In genomic region chr18:13434854-13435253, GRCh38 we compare ENCODE assay signal across 16 cellular contexts.
DNase-seq lines count a peak whose midpoint lies in the region; ATAC-seq, FAIRE-seq and TF ChIP-seq lines count a peak whose summit lies in the region.
"Had no signal": no experiment of that assay in that cellular context is flagged by ENCODE, and none has a peak within 500 bp of the region (broad histone marks: within the 10 kb centered on the region; RNA-seq: fewer than 3 reads in every experiment).

No MANE protein-coding gene starts in this region.

- H2AK5ac ChIP-seq in neuronal stem cell (ENCODE audit: low read depth, low read length) = no peak overlapping the region

- no peaks in the 10 kb centered on the region for H3K36me3 ChIP-seq in endothelial cell of umbilical vein (ENCODE audit: control insufficient read depth in 2 of 2, extremely low read depth in 1 of 2, insufficient read depth in 2 of 2, low read length in 2 of 2)
- H3K36me3 ChIP-seq in neuronal stem cell (replicated peaks in 1 of 2; ENCODE audit: control insufficient read depth in 2 of 2, insufficient read depth in 2 of 2, low read length in 2 of 2) = no peaks in the 10 kb centered on the region
- no peaks in the 10 kb centered on the region for H3K36me3 ChIP-seq in vagina

- no peak overlapping the region for H2BK5ac ChIP-seq in neuronal stem cell (ENCODE audit: low read length)

- H4K20me1 ChIP-seq in endothelial cell of umbilical vein (replicated peaks; ENCODE audit: control insufficient read depth, extremely low read depth, insufficient read depth, low read length) = no peaks in the 10 kb centered on the region

- H3K4me3 ChIP-seq in endothelial cell of umbilical vein (replicated peaks in 1 of 3; ENCODE audit: insufficient read depth in 1 of 3, low read depth in 1 of 3, low read length in 3 of 3) (no peak overlapping the region), neuronal stem cell (ENCODE audit: low read length in 2 of 2) (no peak overlapping the region), vagina (no peak overlapping the region)

- no peaks in the 10 kb centered on the region for H3K9me3 ChIP-seq in endothelial cell of umbilical vein (replicated peaks; ENCODE audit: control insufficient read depth, insufficient read depth, low read length)
- H3K9me3 ChIP-seq in neuronal stem cell (replicated peaks in 1 of 2; ENCODE audit: control insufficient read depth in 2 of 2, insufficient read depth in 1 of 2, low read depth in 1 of 2, low read length in 2 of 2) = no peaks in the 10 kb centered on the region
- H3K9me3 ChIP-seq in vagina = no peaks in the 10 kb centered on the region

- H3K18ac ChIP-seq in neuronal stem cell (ENCODE audit: low read length) = no peak overlapping the region

- CTCF ChIA-PET in endothelial cell of umbilical vein (lab: Charles Lee) = interaction anchor here (1.8 to 1.9 kb wide), 2 partner anchors 60 to 67 kb away, joined by 5 to 6 read pairs; no protein-coding TSS in a partner anchor

- ATAC-seq in Right ventricle myocardium inferior (peak; percentile 30), HG03432 (IDR thresholded peaks at IDR 0.05; ENCODE audit: unreplicated experiment) (no peak)
- ATAC-seq: CD8-positive, alpha-beta T cell; Panc1 had no signal

- intact Hi-C loops in Right ventricle myocardium inferior (cut with DNase I) = no loop called here
- intact Hi-C loops in cardiac septum (cut with DNase I) = loop anchor here (5.0 to 10.0 kb wide), 2 partner anchors 58 to 180 kb away; no protein-coding TSS in a partner anchor
- intact Hi-C loops in endothelial cell of umbilical vein (cut with micrococcal nuclease) = loop anchor here (1.0 to 5.0 kb wide), 3 partner anchors 66 to 362 kb away; no protein-coding TSS in a partner anchor
- intact Hi-C loops in vagina (cut with DNase I) = loop anchor here (10.0 kb wide), 1 partner anchor 60 kb away; no protein-coding TSS in a partner anchor

- no peak overlapping the region for H2BK12ac ChIP-seq in neuronal stem cell (ENCODE audit: low read length)

- no CpG with 5 or more reads among the region's 5 CpGs for WGBS in neuronal stem cell (ENCODE audit: extremely low coverage in 2 of 2, insufficient read length in 2 of 2, insufficient replicate concordance in 1 of 2), 2 donors

- H3K79me2 ChIP-seq in endothelial cell of umbilical vein (ENCODE audit: control insufficient read depth, insufficient read depth, low read length) = no peaks in the 10 kb centered on the region

- H3K9ac ChIP-seq in endothelial cell of umbilical vein (replicated peaks; ENCODE audit: extremely low read depth, insufficient read depth, low read length) (no peak overlapping the region), neuronal stem cell (ENCODE audit: low read depth, low read length, poor library complexity) (no peak overlapping the region)
- H3K9ac ChIP-seq: KMS-11 had no signal

- FAIRE-seq in endothelial cell of umbilical vein (lab: Jason Lieb, UNC) = no peak
- FAIRE-seq: A204.1 had no signal

- H3K4me1 ChIP-seq in endothelial cell of umbilical vein (ENCODE audit: control insufficient read depth, extremely low read depth, insufficient read depth, low read length) = peaks cover 35% of the 10 kb centered on the region
- H3K4me1 ChIP-seq in neuronal stem cell (ENCODE audit: control insufficient read depth in 2 of 2, insufficient read depth in 1 of 2, low read depth in 1 of 2, low read length in 2 of 2) = no peaks in the 10 kb centered on the region
- peaks cover 31% of the 10 kb centered on the region for H3K4me1 ChIP-seq in vagina

- POLR2A ChIA-PET in endothelial cell of umbilical vein (lab: Charles Lee) = no interaction called here

- no peak for DNase-seq in Right ventricle myocardium inferior (ENCODE audit: missing footprints)
- no peak for DNase-seq in cardiac septum (ENCODE audit: low spot score)
- DNase-seq in endothelial cell of umbilical vein (ENCODE audit: low read depth, low spot score) = no peak
- no peak for DNase-seq in neuronal stem cell (ENCODE audit: low spot score)
- no peak for DNase-seq in vagina (ENCODE audit: extremely low spot score in 2 of 2)
- no peak for DNase-seq in nucleus accumbens (lab: John Stamatoyannopoulos, UW)
- no peak for DNase-seq in DMS114 treated with DMSO at 0.1 percent for 48 hours (lab: John Stamatoyannopoulos, UW; ENCODE audit: unreplicated experiment)
- DNase-seq: CD8-positive, alpha-beta T cell; NCI-H2029; NCI-H2171 treated with DMSO at 0.1 percent for 48 hours; NCI-H510A; SHP77 treated with DMSO at 0.1 percent for 48 hours had no signal

- H3K4ac ChIP-seq in neuronal stem cell (ENCODE audit: low read length) = no peak overlapping the region

- no peak overlapping the region for H4K91ac ChIP-seq in neuronal stem cell (ENCODE audit: low read depth, low read length, poor library complexity)

- no peak overlapping the region for H2BK15ac ChIP-seq in neuronal stem cell (ENCODE audit: low read length)

- H3K27ac ChIP-seq in endothelial cell of umbilical vein (ENCODE audit: insufficient read depth, low read depth, low read length) (peak overlapping the region; percentile 90), neuronal stem cell (replicated peaks; ENCODE audit: low read length) (no peak overlapping the region), vagina (peak overlapping the region; percentile 13)
- H3K27ac ChIP-seq: KMS-11 had no signal

- H3K23ac ChIP-seq in neuronal stem cell (ENCODE audit: low read depth, low read length, poor library complexity) = no peak overlapping the region

- H3K27me3 ChIP-seq in endothelial cell of umbilical vein (ENCODE audit: control insufficient read depth in 2 of 2, insufficient read depth in 2 of 2, low read length in 2 of 2) (no peaks in the 10 kb centered on the region), neuronal stem cell (ENCODE audit: control insufficient read depth in 3 of 3, insufficient read depth in 3 of 3, low read depth in 1 of 3, low read length in 3 of 3) (no peaks in the 10 kb centered on the region), vagina (no peaks in the 10 kb centered on the region)

- TF ChIP-seq POLR2A in endothelial cell of umbilical vein (IDR thresholded peaks at IDR 0.05; ENCODE audit: low read depth, low read length) (no peak), vagina (IDR thresholded peaks at IDR 0.05) (no peak)

- peak overlapping the region; percentile 29 for H4K8ac ChIP-seq in neuronal stem cell (ENCODE audit: low read depth, low read length)

- H3K14ac ChIP-seq in neuronal stem cell (ENCODE audit: low read length) = no peak overlapping the region

- dilution Hi-C loops in endothelial cell of umbilical vein (cut with MboI; ENCODE audit: extremely low pct_ligation_motif_present, low sequenced_read_pairs) = no loop called here

- H3K79me1 ChIP-seq in neuronal stem cell (ENCODE audit: low read depth, low read length) = no peaks in the 10 kb centered on the region

- no TSS peak for BruUV-seq in endothelial cell of umbilical vein (replicated peaks; lab: Mats Ljungman, UMichigan)

- no peak for TF ChIP-seq CTCF in endothelial cell of umbilical vein (IDR thresholded peaks at IDR 0.05; ENCODE audit: extremely low read depth in 1 of 2, insufficient read depth in 1 of 2, low read depth in 1 of 2, low read length in 2 of 2)
- TF ChIP-seq CTCF in vagina (IDR thresholded peaks at IDR 0.05) = no peak

- H3K4me2 ChIP-seq in endothelial cell of umbilical vein (ENCODE audit: insufficient read depth, low read length) = no peak overlapping the region
- no peak overlapping the region for H3K4me2 ChIP-seq in neuronal stem cell (ENCODE audit: insufficient read depth, low read length, poor library complexity, severe bottlenecking)
- H3K4me2 ChIP-seq: KMS-11 had no signal

- H2BK120ac ChIP-seq in neuronal stem cell (ENCODE audit: low read depth, low read length) = no peak overlapping the region

- no peaks in the 10 kb centered on the region for H3K9me1 ChIP-seq in endothelial cell of umbilical vein (replicated peaks; ENCODE audit: control insufficient read depth, extremely low read depth, insufficient read depth, low read length)

- H2AFZ ChIP-seq in endothelial cell of umbilical vein (ENCODE audit: low read depth, low read length) (no peak overlapping the region), neuronal stem cell (ENCODE audit: low read length) (no peak overlapping the region)

TF ChIP-seq in endothelial cell of umbilical vein, 7 proteins besides CTCF, POLR2A, EP300 and RAD21:
- TF ChIP-seq MYC (IDR thresholded peaks at IDR 0.05; ENCODE audit: low read depth, low read length) = no peak
- TF ChIP-seq EZH2 (IDR thresholded peaks at IDR 0.05; ENCODE audit: borderline replicate concordance, low read depth, low read length, severe bottlenecking) = no peak
- TF ChIP-seq JUN (IDR thresholded peaks at IDR 0.05; ENCODE audit: borderline replicate concordance, insufficient read depth, insufficient read length, low read depth) = no peak
- TF ChIP-seq, protein P1, sequence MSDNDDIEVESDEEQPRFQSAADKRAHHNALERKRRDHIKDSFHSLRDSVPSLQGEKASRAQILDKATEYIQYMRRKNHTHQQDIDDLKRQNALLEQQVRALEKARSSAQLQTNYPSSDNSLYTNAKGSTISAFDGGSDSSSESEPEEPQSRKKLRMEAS (IDR thresholded peaks at IDR 0.05; ENCODE audit: insufficient read depth, insufficient read length) = no peak
- TF ChIP-seq POLR2AphosphoS5 (IDR thresholded peaks at IDR 0.05; ENCODE audit: insufficient read depth, low read depth, low read length) = no peak
- TF ChIP-seq GATA2 (IDR thresholded peaks at IDR 0.05; ENCODE audit: insufficient read depth, insufficient read length, low read depth, low read length) = no peak
- TF ChIP-seq FOS (IDR thresholded peaks at IDR 0.05; ENCODE audit: borderline replicate concordance, insufficient read depth, low read length) = no peak
